1 cellular context compared by ENCODE assay signal in the genomic region with DNA sequence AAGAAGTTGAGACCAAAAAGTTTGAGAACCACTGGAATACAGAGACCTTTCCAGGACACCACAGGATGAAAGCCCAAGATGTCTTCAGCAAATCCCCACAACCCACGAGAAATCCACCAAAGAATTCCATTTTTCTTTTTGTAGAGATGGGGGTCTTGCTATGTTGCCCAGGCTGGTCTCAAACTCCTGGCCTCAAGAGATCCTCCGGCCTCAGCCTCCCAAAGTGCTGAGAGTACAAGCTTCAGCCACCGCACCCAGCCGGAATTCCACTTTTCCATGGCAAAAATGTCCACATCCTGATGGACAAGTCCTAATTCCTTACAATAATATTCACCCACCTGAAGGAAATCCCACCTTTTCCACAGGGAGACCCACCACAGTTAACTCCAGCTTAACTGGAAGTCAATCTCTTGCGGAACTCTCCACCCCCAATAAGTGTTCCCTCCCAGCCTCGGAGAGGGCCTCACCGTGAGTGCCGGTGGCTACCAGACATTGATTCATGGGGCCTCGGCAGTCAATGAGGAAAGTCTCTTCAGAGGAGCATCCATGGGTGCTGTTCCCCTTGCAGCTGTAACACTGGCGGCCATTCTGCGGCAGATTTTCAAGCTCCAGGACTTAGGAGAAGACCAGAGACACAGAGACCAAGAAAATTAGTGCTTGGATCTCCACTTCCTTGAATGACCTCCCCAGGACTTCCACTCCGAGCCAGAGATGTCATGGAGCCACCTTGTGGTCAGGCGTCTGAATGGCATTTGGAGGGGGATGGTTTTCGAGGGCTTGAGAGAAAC.
TF ChIP-seq lines count a peak whose summit lies in the region.

No MANE protein-coding gene starts in this region.

TF ChIP-seq in HCT116, 20 proteins besides CTCF, POLR2A, EP300 and RAD21:
- no peak for TF ChIP-seq SRF (IDR thresholded peaks at IDR 0.05; ENCODE audit: low read depth)
- no peak for TF ChIP-seq SP1 (IDR thresholded peaks at IDR 0.05; ENCODE audit: low read depth)
- no peak for TF ChIP-seq JUND (IDR thresholded peaks at IDR 0.05)
- no peak for TF ChIP-seq EGR1 (IDR thresholded peaks at IDR 0.05; ENCODE audit: low read depth)
- no peak for TF ChIP-seq EZH2 (IDR thresholded peaks at IDR 0.05)
- TF ChIP-seq YY1 (IDR thresholded peaks at IDR 0.05; ENCODE audit: extremely low read depth, insufficient replicate concordance, low read depth, low read length): no peak
- TF ChIP-seq EZH2phosphoT487 (IDR thresholded peaks at IDR 0.05; ENCODE audit: borderline replicate concordance): no peak
- TF ChIP-seq CBX3 (IDR thresholded peaks at IDR 0.05; ENCODE audit: low read depth): no peak
